Comparison of ENCODE assay signal across 8 cellular contexts in genomic region chr18:21675354-21675753, GRCh38. TPM values are rescaled to one million over a fixed set of nuclear protein-coding genes. Genes with fewer than 3 reads are reported as not detected.
DNase-seq lines count a peak whose midpoint lies in the region; ATAC-seq and TF ChIP-seq lines count a peak whose summit lies in the region.
"Not testable (repeated sequence)": the region's sequence is repeated elsewhere in the genome, so short reads cannot be mapped to it uniquely, and the experiment has no call there.

No MANE protein-coding gene starts in this region.

- not testable (repeated sequence) for H3K4ac ChIP-seq in mesendoderm (ENCODE audit: low read depth, low read length)

- H3K4me2 ChIP-seq in HCT116 (ENCODE audit: low read length) (peak overlapping the region; percentile 76), PC-3 (ENCODE audit: low read length) (peak overlapping the region; percentile 18; the same call in 1 of the 2 replicates)
- H3K4me2 ChIP-seq in mesendoderm (ENCODE audit: low read length) = not testable (repeated sequence)

- not testable (repeated sequence) for H3F3A ChIP-seq in PC-3 (ENCODE audit: low read length, unreplicated experiment)

- H3K27me3 Mint-ChIP-seq in activated CD4-positive, alpha-beta memory T cell treated with anti-CD3 and anti-CD28 coated beads for 36 hours = not testable (repeated sequence)

- H3K27me3 ChIP-seq in HCT116 (ENCODE audit: insufficient read depth, low read length); PC-3 (ENCODE audit: low read length); mesendoderm (ENCODE audit: insufficient read depth, low read length, poor library complexity); thyroid gland: not testable (repeated sequence)

- peak overlapping the region in 1 of 2 experiments; percentile 15; a peak in 1 of 4 replicates for H3K4me3 ChIP-seq in HCT116 (replicated peaks in 1 of 2; ENCODE audit: low read depth in 1 of 2, low read length in 2 of 2)
- not testable (repeated sequence) for H3K4me3 ChIP-seq in PC-3 (ENCODE audit: low read length); mesendoderm (ENCODE audit: low read length); thyroid gland (replicated peaks in 1 of 3)

- RAD21 ChIA-PET in HCT116 (lab: Charles Lee; ENCODE audit: low non-redundant PET in 1 of 2, low total read pairs in 2 of 2, uncharacterized antibody in 2 of 2, unreplicated experiment in 2 of 2) = not testable (repeated sequence)

- not testable (repeated sequence) for TF ChIP-seq POLR2A in HCT116 (IDR thresholded peaks at IDR 0.05; ENCODE audit: borderline replicate concordance, extremely low read depth, insufficient read depth, insufficient read length)
- peak in 1 of 2 donors; percentile 28 for TF ChIP-seq POLR2A in thyroid gland (IDR thresholded peaks at IDR 0.05)

- ATAC-seq in HCT116 = peak; percentile 57
- ATAC-seq in PC-3 = peak; percentile 25; the same call in 1 of the 2 replicates
- peak; percentile 36 to 52 for ATAC-seq in activated naive CD4-positive, alpha-beta T cell treated with anti-CD3 and anti-CD28 coated beads, Interleukin-2, amount 50 U/mL, for 72 hours

- H4K5ac ChIP-seq in mesendoderm (ENCODE audit: low read length) = not testable (repeated sequence)

- BruUV-seq in HCT116 (replicated peaks; lab: Mats Ljungman, UMichigan); PC-3 (replicated peaks; lab: Mats Ljungman, UMichigan): not testable (repeated sequence)

- not testable (repeated sequence) for H2BK15ac ChIP-seq in mesendoderm (replicated peaks; ENCODE audit: low read depth)

- H4K20me1 ChIP-seq in HCT116 (ENCODE audit: insufficient read depth); PC-3 (ENCODE audit: low read length): not testable (repeated sequence)

- TF ChIP-seq RAD21 in HCT116 (IDR thresholded peaks at IDR 0.05; ENCODE audit: low read depth) = not testable (repeated sequence)

- in situ Hi-C loops in ACHN (cut with HindIII; ENCODE audit: low pct_ligation_motif_present, low pct_unique_long_range_greater_than_20kb, low sequenced_read_pairs) = not testable (repeated sequence)

- H3K4me1 ChIP-seq in HCT116 (ENCODE audit: control insufficient read depth in 1 of 2, insufficient read depth in 2 of 2, low read length in 2 of 2) = peaks cover 56 to 67% of the 10 kb centered on the region in 2 experiments
- peaks cover 45% of the 10 kb centered on the region for H3K4me1 ChIP-seq in PC-3 (ENCODE audit: insufficient read depth, low read length)
- H3K4me1 ChIP-seq in mesendoderm (ENCODE audit: control insufficient read depth, low read depth, low read length) = not testable (repeated sequence)
- H3K4me1 ChIP-seq in thyroid gland = peaks cover 12 to 21% of the 10 kb centered on the region in 2 donors

- TF ChIP-seq CTCF in HCT116 (IDR thresholded peaks at IDR 0.05 in 2 of 3, conservative IDR thresholded peaks at IDR 0.05 in 1 of 3; ENCODE audit: borderline replicate concordance in 1 of 3, insufficient read depth in 1 of 3, low read depth in 2 of 3, low read length in 2 of 3); PC-3 (conservative IDR thresholded peaks at IDR 0.05; ENCODE audit: low read depth, low read length); thyroid gland (IDR thresholded peaks at IDR 0.05): not testable (repeated sequence)

- not testable (repeated sequence) for H3K36me3 Mint-ChIP-seq in activated CD4-positive, alpha-beta memory T cell treated with anti-CD3 and anti-CD28 coated beads for 36 hours; activated naive CD4-positive, alpha-beta T cell treated with anti-CD3 and anti-CD28 coated beads, Interleukin-2, amount 50 U/mL, for 72 hours

- H3K56ac ChIP-seq in mesendoderm (ENCODE audit: low read length) = not testable (repeated sequence)

- WGBS in mesendoderm (ENCODE audit: extremely low coverage, insufficient coverage, low lambda C conversion rate) = no CpG with 5 or more reads among the region's 8 CpGs
- WGBS in thyroid gland, 2 donors = 73 to 82% methylated on average over 8 of the region's 8 CpGs

- H2BK5ac ChIP-seq in mesendoderm (ENCODE audit: low read length) = not testable (repeated sequence)

- not testable (repeated sequence) for H3K9me3 Mint-ChIP-seq in activated CD4-positive, alpha-beta memory T cell treated with anti-CD3 and anti-CD28 coated beads for 36 hours; activated naive CD4-positive, alpha-beta T cell treated with anti-CD3 and anti-CD28 coated beads, Interleukin-2, amount 50 U/mL, for 72 hours

- CTCF ChIA-PET in HCT116 (lab: Charles Lee) = interaction anchor here (1.4 kb wide), 1 partner anchor 29 kb away, joined by 4 read pairs; the partner anchor contains the start of gene ABHD3
- CTCF ChIA-PET in PC-3 (lab: Charles Lee); activated CD4-positive, alpha-beta memory T cell treated with anti-CD3 and anti-CD28 coated beads for 36 hours (lab: Charles Lee): not testable (repeated sequence)

- H3K79me2 ChIP-seq in HCT116 (ENCODE audit: insufficient read depth, low read length); PC-3 (ENCODE audit: low read length); mesendoderm (ENCODE audit: control insufficient read depth, insufficient read depth, low read length): not testable (repeated sequence)

- not testable (repeated sequence) for H3K18ac ChIP-seq in mesendoderm (ENCODE audit: low read length)

- not testable (repeated sequence) for H3K36me3 ChIP-seq in HCT116 (ENCODE audit: control insufficient read depth in 1 of 2, insufficient read depth in 2 of 2, low read length in 2 of 2); PC-3 (ENCODE audit: low read depth, low read length); mesendoderm (ENCODE audit: control insufficient read depth, insufficient read depth, low read length); thyroid gland

- H3K23ac ChIP-seq in mesendoderm (ENCODE audit: low read length) = not testable (repeated sequence)

- H3K9ac ChIP-seq in HCT116 (ENCODE audit: low read length) (peak overlapping the region; percentile 16; the same call in 1 of the 2 replicates), PC-3 (ENCODE audit: low read length) (peak overlapping the region; percentile 34; the same call in 1 of the 2 replicates)
- H3K9ac ChIP-seq in mesendoderm (ENCODE audit: low read length) = not testable (repeated sequence)

- not testable (repeated sequence) for H3K79me1 ChIP-seq in mesendoderm (ENCODE audit: low read length)

- DNase-seq in ACHN (peak; percentile 20), HCT116 (ENCODE audit: low read depth, low spot score) (peak; percentile 53), PC-3 (peak; percentile 67), mesendoderm (peak; percentile 26), thyroid gland (peak; percentile 83 to 84)
- DNase-seq in activated CD4-positive, alpha-beta memory T cell treated with anti-CD3 and anti-CD28 coated beads for 36 hours = peak; percentile 72
- DNase-seq in activated naive CD4-positive, alpha-beta T cell treated with anti-CD3 and anti-CD28 coated beads, Interleukin-2, amount 50 U/mL, for 72 hours (ENCODE audit: low spot score in 2 of 2) = peak in 1 of 2 donors; percentile 19
- not testable (repeated sequence) for DNase-seq in epithelial cell of prostate (ENCODE audit: low read depth, low spot score)

- H3K27ac ChIP-seq in HCT116 (ENCODE audit: low read depth, low read length) (peak overlapping the region; percentile 66), PC-3 (ENCODE audit: low read length) (peak overlapping the region; percentile 53), epithelial cell of prostate (peak overlapping the region; percentile 3), thyroid gland (peak overlapping the region; percentile 83 to 87 (median 83))
- not testable (repeated sequence) for H3K27ac ChIP-seq in mesendoderm (ENCODE audit: low read depth, low read length)

- H3K9me3 ChIP-seq in HCT116 (ENCODE audit: control insufficient read depth in 1 of 2, insufficient read depth in 1 of 2, low read depth in 1 of 2, low read length in 2 of 2); PC-3 (ENCODE audit: low read length); thyroid gland: not testable (repeated sequence)

- not testable (repeated sequence) for H3K9me2 ChIP-seq in HCT116 (ENCODE audit: insufficient read depth); PC-3 (replicated peaks; ENCODE audit: low read length)

- H3K4me1 Mint-ChIP-seq in activated CD4-positive, alpha-beta memory T cell treated with anti-CD3 and anti-CD28 coated beads for 36 hours (ENCODE audit: low read depth) = not testable (repeated sequence)

- not testable (repeated sequence) for H3K27ac Mint-ChIP-seq in activated CD4-positive, alpha-beta memory T cell treated with anti-CD3 and anti-CD28 coated beads for 36 hours; activated naive CD4-positive, alpha-beta T cell treated with anti-CD3 and anti-CD28 coated beads, Interleukin-2, amount 50 U/mL, for 72 hours

- intact Hi-C loops in HCT116 (cut with micrococcal nuclease); PC-3 (cut with micrococcal nuclease); thyroid gland (cut with DNase I): not testable (repeated sequence)
- intact Hi-C loops in activated CD4-positive, alpha-beta memory T cell treated with anti-CD3 and anti-CD28 coated beads for 36 hours (cut with micrococcal nuclease) = loop anchor here (2.0 kb wide), 1 partner anchor 27 kb away; no protein-coding TSS in a partner anchor

- not testable (repeated sequence) for H3K4me3 Mint-ChIP-seq in activated CD4-positive, alpha-beta memory T cell treated with anti-CD3 and anti-CD28 coated beads for 36 hours

- H4K8ac ChIP-seq in mesendoderm (ENCODE audit: low read depth, low read length) = not testable (repeated sequence)

- POLR2A ChIA-PET in HCT116 (lab: Charles Lee) = interaction anchor here (0.9 to 1.1 kb wide), 2 partner anchors 63 to 65 kb away, joined by 3 read pairs; partner anchors contain the start of genes MIB1 and SNRPD1
- POLR2A ChIA-PET in PC-3 (lab: Charles Lee; ENCODE audit: unreplicated experiment); activated CD4-positive, alpha-beta memory T cell treated with anti-CD3 and anti-CD28 coated beads for 36 hours (lab: Charles Lee): not testable (repeated sequence)

- H2BK120ac ChIP-seq in mesendoderm (ENCODE audit: low read depth, low read length) = not testable (repeated sequence)

- not testable (repeated sequence) for H2AFZ ChIP-seq in HCT116 (ENCODE audit: low read depth, low read length, poor library complexity, severe bottlenecking); PC-3 (ENCODE audit: low read length)

- not testable (repeated sequence) for H2AK5ac ChIP-seq in mesendoderm (ENCODE audit: low read length)

RNA-seq across cellular contexts. Expression of gene ABHD3, which starts 29.2 kb away (rescaled TPM):
- total RNA-seq in HCT116 (2021; ENCODE audit: unreplicated experiment) (29.9 TPM), PC-3 (2014; rRNA removed) (17.9 and 21.4 TPM in 2 replicates), thyroid gland (10 to 100 TPM; 17.6 to 28.2 (median 24.5) TPM)
- 20.5 and 26.1 TPM in 2 replicates for polyA plus RNA-seq in HCT116 (2012)
- 10 to 100 TPM; 18.7 to 22.1 TPM for total RNA-seq in activated CD4-positive, alpha-beta memory T cell treated with anti-CD3 and anti-CD28 coated beads for 36 hours
- 10 to 100 TPM; 19.9 to 39.7 TPM for total RNA-seq in activated naive CD4-positive, alpha-beta T cell treated with anti-CD3 and anti-CD28 coated beads, Interleukin-2, amount 50 U/mL, for 72 hours
- polyA plus RNA-seq in mesendoderm (2013, experiment 1 of 2) = 4.6 TPM
- polyA plus RNA-seq in mesendoderm (2013, experiment 2 of 2) = 4.7 TPM
